ENCODE assay signal across 12 cellular contexts in genomic region chr18:6249110-6249680, GRCh38.
DNase-seq lines count a peak whose midpoint lies in the region; ATAC-seq and TF ChIP-seq lines count a peak whose summit lies in the region.
"Had no signal": no experiment of that assay in that cellular context is flagged by ENCODE, and none has a peak within 500 bp of the region (broad histone marks: within the 10 kb centered on the region; RNA-seq: fewer than 3 reads in every experiment).

No MANE protein-coding gene starts in this region.

- no peaks in the 10 kb centered on the region for H3K27me3 ChIP-seq in vagina

- H3K27ac ChIP-seq in vagina = no peak overlapping the region
- H3K27ac ChIP-seq: skin epidermis had no signal

- DNase-seq in GM13976 (ENCODE audit: low spot score) = peak; percentile 69
- DNase-seq in NCI-H2171 (lab: John Stamatoyannopoulos, UW) = no peak
- DNase-seq in vagina (ENCODE audit: extremely low spot score in 2 of 2) = no peak
- no peak for DNase-seq in COLO668 (lab: John Stamatoyannopoulos, UW; ENCODE audit: unreplicated experiment)
- no peak for DNase-seq in stimulated activated CD4-positive, alpha-beta T cell treated with anti-CD3 and anti-CD28 coated beads, Interleukin-15, amount 100 ng/mL, for 24 hours
- DNase-seq: activated T-cell treated with anti-CD3 and anti-CD28 coated beads for 4 hours; naive thymus-derived CD8-positive, alpha-beta T cell; NCI-H1105 had no signal

- no peaks in the 10 kb centered on the region for H3K4me1 ChIP-seq in vagina

- TF ChIP-seq CTCF in GM13976 (IDR thresholded peaks at IDR 0.05; ENCODE audit: borderline replicate concordance, control extremely low read depth, extremely low read depth, insufficient read depth, missing control alignments) = no peak
- TF ChIP-seq CTCF in vagina (IDR thresholded peaks at IDR 0.05) = no peak

- H3K4me3 ChIP-seq in vagina = no peak overlapping the region
- H3K4me3 ChIP-seq: skin epidermis had no signal

- no peaks in the 10 kb centered on the region for H3K36me3 ChIP-seq in vagina

- intact Hi-C loops in vagina (cut with DNase I) = no loop called here

- ATAC-seq in GM19395 (IDR thresholded peaks at IDR 0.05; ENCODE audit: unreplicated experiment) (peak; percentile 91), HG02798 (IDR thresholded peaks at IDR 0.05; ENCODE audit: poor library complexity, unreplicated experiment) (peak; percentile 96), HG03521 (IDR thresholded peaks at IDR 0.05; ENCODE audit: unreplicated experiment) (peak; percentile 92)
- ATAC-seq: naive thymus-derived CD8-positive, alpha-beta T cell had no signal

- H3K9me3 ChIP-seq in vagina = no peaks in the 10 kb centered on the region

- TF ChIP-seq POLR2A in vagina (IDR thresholded peaks at IDR 0.05) = no peak

- in situ Hi-C loops in GM13976 (cut with MboI; ENCODE audit: low sequenced_read_pairs, unreplicated experiment) = no loop called here
